12 cellular contexts compared by ENCODE assay signal in the genomic region with DNA sequence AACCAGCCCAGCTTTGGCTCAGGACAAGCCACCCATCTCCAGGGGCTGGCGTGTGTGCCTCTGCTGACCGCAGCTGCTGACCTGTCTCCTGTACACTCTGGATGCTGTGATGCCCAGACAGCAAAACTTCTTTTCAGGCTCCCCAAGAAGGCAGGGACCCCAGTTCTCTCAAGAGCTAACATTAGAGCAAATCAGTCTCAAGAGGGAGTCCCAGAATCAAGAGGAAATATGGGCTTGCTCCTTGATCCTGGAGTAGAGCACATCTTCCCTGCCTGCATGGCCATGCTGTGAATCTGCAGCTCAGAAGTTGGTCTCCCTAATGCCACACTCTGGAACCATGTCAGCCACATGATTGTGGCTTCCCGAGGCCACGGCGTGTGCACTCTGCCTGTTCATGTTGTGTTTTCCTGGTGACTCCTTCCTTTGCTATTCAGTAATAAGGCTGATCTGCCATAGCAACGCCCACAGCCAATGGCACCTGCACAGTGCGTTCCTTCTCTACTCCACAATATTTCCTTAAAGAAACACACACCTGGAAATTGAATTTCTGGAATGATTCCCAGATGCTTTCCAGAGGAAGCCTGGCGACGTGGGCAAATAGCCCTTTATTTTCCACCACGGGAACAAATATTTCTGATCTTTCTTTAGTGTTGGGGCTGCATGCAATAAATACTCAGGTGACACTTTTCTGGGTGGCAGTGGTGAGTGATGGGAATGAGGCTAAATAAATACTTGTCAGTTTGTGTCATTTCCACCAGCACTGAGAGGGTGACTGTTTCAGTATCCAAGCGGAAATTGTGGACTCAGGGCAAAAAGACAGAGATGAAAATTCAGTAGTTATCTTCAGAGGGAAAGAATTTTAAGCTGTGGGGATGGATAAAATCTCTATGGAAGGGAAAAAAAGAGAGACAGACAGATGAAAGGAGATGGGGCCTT. TPM values are rescaled to one million over a fixed set of nuclear protein-coding genes. Genes with fewer than 3 reads are reported as not detected.
DNase-seq lines count a peak whose midpoint lies in the region; ATAC-seq and TF ChIP-seq lines count a peak whose summit lies in the region.
"Had no signal": no experiment of that assay in that cellular context is flagged by ENCODE, and none has a peak within 500 bp of the region (broad histone marks: within the 10 kb centered on the region; RNA-seq: fewer than 3 reads in every experiment).

No MANE protein-coding gene starts in this region.

- peak overlapping the region; percentile 37 for H3K27ac Mint-ChIP-seq in stimulated activated naive B cell treated with anti-CD40 and anti-IgM and Interleukin-4, amounts not matched to agents 10 μg/mL and 1 μg/mL and 100 μg/mL, for 72 hours

- no peaks in the 10 kb centered on the region for H3K36me3 ChIP-seq in esophagus squamous epithelium
- H3K36me3 ChIP-seq: right atrium auricular region had no signal

- peaks cover 0 to 17% of the 10 kb centered on the region in 2 donors for H3K27me3 Mint-ChIP-seq in stimulated activated naive B cell treated with anti-CD40 and anti-IgM and Interleukin-4, amounts not matched to agents 10 μg/mL and 1 μg/mL and 100 μg/mL, for 72 hours

- H3K27ac ChIP-seq in RWPE1 (peak overlapping the region; percentile 77), esophagus squamous epithelium (peak overlapping the region in 1 of 4 donors; percentile 2)
- H3K27ac ChIP-seq: HL-60, right atrium auricular region had no signal

- H3K4me1 Mint-ChIP-seq in stimulated activated naive B cell treated with anti-CD40 and anti-IgM and Interleukin-4, amounts not matched to agents 10 μg/mL and 1 μg/mL and 100 μg/mL, for 72 hours = no peaks in the 10 kb centered on the region

- WGBS in esophagus squamous epithelium, 2 donors = 37 to 41% methylated on average over 10 to 11 of the region's 11 CpGs

- no peaks in the 10 kb centered on the region for H3K9me3 ChIP-seq in esophagus squamous epithelium
- H3K9me3 ChIP-seq: right atrium auricular region had no signal

- POLR2A ChIA-PET in RWPE1 (lab: Yijun Ruan, JAX; ENCODE audit: low non-redundant PET) = no interaction called here

- peaks cover 3 to 6% of the 10 kb centered on the region in 2 donors for H3K9me3 Mint-ChIP-seq in stimulated activated naive B cell treated with anti-CD40 and anti-IgM and Interleukin-4, amounts not matched to agents 10 μg/mL and 1 μg/mL and 100 μg/mL, for 72 hours

- intact Hi-C loops in esophagus squamous epithelium (cut with DNase I) = no loop called here

- no peak for ATAC-seq in stimulated activated naive B cell treated with anti-CD40 and anti-IgM and Interleukin-4, amounts not matched to agents 10 μg/mL and 1 μg/mL and 100 μg/mL, for 72 hours (replicated peaks)
- ATAC-seq in stimulated activated naive CD8-positive, alpha-beta T cell treated with anti-CD3 and anti-CD28 coated beads, Interleukin-15, Interleukin-2, amounts not matched to agents 100 U/mL and 50 U/mL, for 24 hours = no peak
- no peak for ATAC-seq in HG03521 (IDR thresholded peaks at IDR 0.05; ENCODE audit: unreplicated experiment)

- DNase-seq in DMS153 (lab: John Stamatoyannopoulos, UW) (peak; percentile 33), DMS153 treated with DMSO at 0.1 percent for 48 hours (lab: John Stamatoyannopoulos, UW; ENCODE audit: unreplicated experiment) (no peak), RWPE1 (ENCODE audit: low spot score) (peak; percentile 91), fibroblast of pulmonary artery (ENCODE audit: low read depth) (peak; percentile 51), esophagus squamous epithelium (lab: John Stamatoyannopoulos, UW) (no peak)
- no peak for DNase-seq in stimulated activated naive B cell treated with anti-CD40 and anti-IgM and Interleukin-4, amounts not matched to agents 10 μg/mL and 1 μg/mL and 100 μg/mL, for 72 hours
- no peak for DNase-seq in stimulated activated naive CD8-positive, alpha-beta T cell treated with anti-CD3 and anti-CD28 coated beads, Interleukin-15, Interleukin-2, amounts not matched to agents 100 U/mL and 50 U/mL, for 24 hours
- DNase-seq: 8988T; activated CD4-positive, alpha-beta T cell treated with anti-CD3 and anti-CD28 coated beads for 4 hours had no signal

- H3K27me3 ChIP-seq in esophagus squamous epithelium = no peaks in the 10 kb centered on the region
- H3K27me3 ChIP-seq: right atrium auricular region had no signal

- H3K4me3 Mint-ChIP-seq in stimulated activated naive B cell treated with anti-CD40 and anti-IgM and Interleukin-4, amounts not matched to agents 10 μg/mL and 1 μg/mL and 100 μg/mL, for 72 hours = no peak overlapping the region

- CTCF ChIA-PET in RWPE1 (lab: Yijun Ruan, JAX) = interaction anchor here (0.6 kb wide), 2 partner anchors 20 to 443 kb away, joined by 3 read pairs; no protein-coding TSS in a partner anchor

- H3K4me3 ChIP-seq in fibroblast of pulmonary artery (replicated peaks; ENCODE audit: low read depth, low read length) (no peak overlapping the region), esophagus squamous epithelium (no peak overlapping the region)
- H3K4me3 ChIP-seq: right atrium auricular region had no signal

- H3K36me3 Mint-ChIP-seq in stimulated activated naive B cell treated with anti-CD40 and anti-IgM and Interleukin-4, amounts not matched to agents 10 μg/mL and 1 μg/mL and 100 μg/mL, for 72 hours = no peaks in the 10 kb centered on the region

- no peak for TF ChIP-seq POLR2A in esophagus squamous epithelium (IDR thresholded peaks at IDR 0.05)

- peaks cover 0 to 19% (median 5%) of the 10 kb centered on the region in 3 donors for H3K4me1 ChIP-seq in esophagus squamous epithelium
- H3K4me1 ChIP-seq: right atrium auricular region had no signal

- TF ChIP-seq CTCF in RWPE1 (conservative IDR thresholded peaks at IDR 0.05; ENCODE audit: low read depth) = no peak
- TF ChIP-seq CTCF in fibroblast of pulmonary artery (IDR thresholded peaks at IDR 0.05; ENCODE audit: low read length, missing control alignments) = no peak
- TF ChIP-seq CTCF in esophagus squamous epithelium (IDR thresholded peaks at IDR 0.05) = no peak

RNA-seq across cellular contexts. Expression of gene THSD4, which starts 21.9 kb away (rescaled TPM):
- total RNA-seq in esophagus squamous epithelium = 100 to 1,000 TPM in 3 of 4 donors, 10 to 100 TPM in 1; 39.4 to 232 (median 127) TPM

Comparison
In these comparisons a context has a peak if more than half of its experiments do, and no peak if none do; other contexts are left out.
1. DNase-seq: peak in DMS153 (single experiment), RWPE1 (single experiment) and fibroblast of pulmonary artery (single experiment); none in DMS153 treated with DMSO at 0.1 percent for 48 hours (single experiment), stimulated activated naive B cell treated with anti-CD40 and anti-IgM and Interleukin-4, amounts not matched to agents 10 μg/mL and 1 μg/mL and 100 μg/mL, for 72 hours (single experiment), stimulated activated naive CD8-positive, alpha-beta T cell treated with anti-CD3 and anti-CD28 coated beads, Interleukin-15, Interleukin-2, amounts not matched to agents 100 U/mL and 50 U/mL, for 24 hours (single experiment) and esophagus squamous epithelium (single experiment).